20 cellular contexts compared by ENCODE assay signal in the genomic region with DNA sequence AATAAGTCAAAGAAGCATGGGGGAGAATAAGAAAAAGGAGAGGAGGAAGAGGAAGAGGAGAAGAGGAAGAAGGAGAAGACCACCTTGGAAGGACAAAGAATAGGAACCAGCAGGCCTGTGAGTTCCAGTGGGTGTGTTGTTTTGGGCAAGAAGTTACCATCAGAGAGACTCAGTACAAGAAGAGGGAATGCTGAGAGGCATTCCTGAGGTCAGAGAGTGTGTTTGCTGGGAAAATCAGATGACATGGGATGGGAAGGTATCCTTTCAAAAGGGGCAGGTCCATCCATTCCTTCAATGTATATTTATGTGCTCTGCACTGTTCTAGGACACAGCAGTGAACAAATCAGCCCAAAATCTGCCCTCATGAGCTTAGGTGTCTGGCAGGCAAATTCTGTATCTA. TPM values are rescaled to one million over a fixed set of nuclear protein-coding genes. Genes with fewer than 3 reads are reported as not detected.
DNase-seq lines count a peak whose midpoint lies in the region; ATAC-seq and TF ChIP-seq lines count a peak whose summit lies in the region.
"Had no signal": no experiment of that assay in that cellular context is flagged by ENCODE, and none has a peak within 500 bp of the region (broad histone marks: within the 10 kb centered on the region; RNA-seq: fewer than 3 reads in every experiment).

No MANE protein-coding gene starts in this region.

- H2AFZ ChIP-seq in IMR-90 (replicated peaks; ENCODE audit: low read length, poor library complexity): peak overlapping the region; percentile 54

- H3K4me1 Mint-ChIP-seq in chondrocyte (ENCODE audit: low read depth) (peaks cover 20% of the 10 kb centered on the region), nephron (peaks cover 10% of the 10 kb centered on the region)
- H3K4me1 Mint-ChIP-seq in stimulated activated naive B cell treated with anti-CD40 and anti-IgM and Interleukin-4, amounts not matched to agents 10 μg/mL and 1 μg/mL and 100 μg/mL, for 72 hours: no peaks in the 10 kb centered on the region
- H3K4me1 Mint-ChIP-seq: CD4-positive, CD25-positive, alpha-beta regulatory T cell had no signal

- H3K9me3 ChIP-seq in IMR-90 (ENCODE audit: control insufficient read depth, insufficient read depth, low read length) (peaks cover 2% of the 10 kb centered on the region; the same call in 1 of the 2 replicates), gastrocnemius medialis (no peaks in the 10 kb centered on the region)
- H3K9me3 ChIP-seq: BE2C, HAP-1 had no signal

- H3K4me2 ChIP-seq in IMR-90 (ENCODE audit: low read depth, low read length): 0 out of 2 replicates have a peak overlapping the region, but pooled peaks have one; percentile 3

- 0 out of 3 replicates have a peak overlapping the region, but pooled peaks have one; percentile 47 for H2BK15ac ChIP-seq in IMR-90 (ENCODE audit: low read depth, low read length)

- H3K4me1 ChIP-seq in IMR-90 (ENCODE audit: control insufficient read depth, insufficient read depth, low read length): peaks cover 4% of the 10 kb centered on the region; the same call in 1 of the 2 replicates
- H3K4me1 ChIP-seq in gastrocnemius medialis: no peaks in the 10 kb centered on the region
- H3K4me1 ChIP-seq: BE2C had no signal

- H2AK9ac ChIP-seq in IMR-90 (replicated peaks; ENCODE audit: low read depth, low read length, poor library complexity): peak overlapping the region; percentile 39

- in situ Hi-C loops in IMR-90 (cut with MboI; ENCODE audit: low sequenced_read_pairs) (no loop called here), gastrocnemius medialis (cut with MboI; ENCODE audit: low sequenced_read_pairs in 4 of 4) (no loop called here)

- H4K20me1 ChIP-seq in IMR-90 (ENCODE audit: insufficient read depth, low read length): no peaks in the 10 kb centered on the region

- no peak overlapping the region for H3K4me3 ChIP-seq in IMR-90 (ENCODE audit: insufficient read depth, low read depth, low read length)
- no peak overlapping the region for H3K4me3 ChIP-seq in gastrocnemius medialis
- H3K4me3 ChIP-seq: HAP-1, K562 had no signal

- H3K9me3 Mint-ChIP-seq in chondrocyte (ENCODE audit: low read depth): peaks cover 11% of the 10 kb centered on the region
- peaks cover 12% of the 10 kb centered on the region for H3K9me3 Mint-ChIP-seq in nephron
- no peaks in the 10 kb centered on the region for H3K9me3 Mint-ChIP-seq in stimulated activated naive B cell treated with anti-CD40 and anti-IgM and Interleukin-4, amounts not matched to agents 10 μg/mL and 1 μg/mL and 100 μg/mL, for 72 hours

- H2BK120ac ChIP-seq in IMR-90 (ENCODE audit: low read depth, low read length): peak overlapping the region; percentile 52; the same call in 1 of the 2 replicates

- H3K27ac ChIP-seq in IMR-90 (ENCODE audit: insufficient read depth, low read length) (no peak overlapping the region), gastrocnemius medialis (no peak overlapping the region)

- no peak overlapping the region for H2AK5ac ChIP-seq in IMR-90 (ENCODE audit: low read depth, low read length)

- H2BK5ac ChIP-seq in IMR-90 (ENCODE audit: low read depth, low read length, poor library complexity, severe bottlenecking): no peak overlapping the region

- H3K9ac ChIP-seq in IMR-90 (ENCODE audit: low read depth, low read length): no peak overlapping the region

- H3K18ac ChIP-seq in IMR-90 (ENCODE audit: low read depth, low read length): peak overlapping the region; percentile 30

- H3K14ac ChIP-seq in IMR-90 (replicated peaks; ENCODE audit: low read depth, low read length): peak overlapping the region; percentile 74

- H3K79me1 ChIP-seq in IMR-90 (ENCODE audit: low read depth in 1 of 2, low read length in 2 of 2): no peaks in the 10 kb centered on the region

- H4K91ac ChIP-seq in IMR-90 (ENCODE audit: insufficient read depth, low read depth, low read length): peak overlapping the region; percentile 39; the same call in 1 of the 2 replicates

- H3K27me3 Mint-ChIP-seq in chondrocyte (ENCODE audit: low read depth): no peaks in the 10 kb centered on the region
- peaks cover 4% of the 10 kb centered on the region for H3K27me3 Mint-ChIP-seq in nephron (ENCODE audit: low read depth)
- H3K27me3 Mint-ChIP-seq in stimulated activated naive B cell treated with anti-CD40 and anti-IgM and Interleukin-4, amounts not matched to agents 10 μg/mL and 1 μg/mL and 100 μg/mL, for 72 hours: peaks cover 11 to 34% of the 10 kb centered on the region in 2 donors

- H3K36me3 Mint-ChIP-seq in chondrocyte (ENCODE audit: low read depth) (peaks cover 10% of the 10 kb centered on the region), nephron (ENCODE audit: low read depth) (no peaks in the 10 kb centered on the region)
- no peaks in the 10 kb centered on the region for H3K36me3 Mint-ChIP-seq in stimulated activated naive B cell treated with anti-CD40 and anti-IgM and Interleukin-4, amounts not matched to agents 10 μg/mL and 1 μg/mL and 100 μg/mL, for 72 hours
- H3K36me3 Mint-ChIP-seq: CD4-positive, CD25-positive, alpha-beta regulatory T cell had no signal

- CTCF ChIA-PET in IMR-90 (lab: Yijun Ruan, JAX): interaction anchor here (1.6 kb wide), 1 partner anchor 9 kb away, joined by 4 read pairs; no protein-coding TSS in a partner anchor

- no peaks in the 10 kb centered on the region for H3K27me3 ChIP-seq in IMR-90 (ENCODE audit: control insufficient read depth, insufficient read depth, low read length)
- no peaks in the 10 kb centered on the region for H3K27me3 ChIP-seq in gastrocnemius medialis
- H3K27me3 ChIP-seq: BE2C had no signal

- intact Hi-C loops in IMR-90 (cut with micrococcal nuclease): no loop called here
- intact Hi-C loops in gastrocnemius medialis (cut with DNase I; ENCODE audit: low total_unique reads): no loop called here

- H3K23ac ChIP-seq in IMR-90 (ENCODE audit: low read depth, low read length): no peak overlapping the region

- H3K56ac ChIP-seq in IMR-90 (ENCODE audit: extremely low read depth, insufficient read depth, low read length): no peak overlapping the region

- ATAC-seq in IMR-90 (ENCODE audit: low read depth): peak; percentile 89
- no peak for ATAC-seq in stimulated activated naive CD8-positive, alpha-beta T cell treated with anti-CD3 and anti-CD28 coated beads, Interleukin-15, Interleukin-2, amounts not matched to agents 100 U/mL and 50 U/mL, for 24 hours
- ATAC-seq in HG03457 (IDR thresholded peaks at IDR 0.05; ENCODE audit: unreplicated experiment): no peak
- ATAC-seq in stimulated activated naive B cell treated with anti-CD40 and anti-IgM and Interleukin-4, amounts not matched to agents 10 μg/mL and 1 μg/mL and 100 μg/mL, for 72 hours (replicated peaks): no peak
- ATAC-seq in gastrocnemius medialis: no peak
- ATAC-seq: K562, PC-3 had no signal

- peak overlapping the region; percentile 48 for H3K4ac ChIP-seq in IMR-90 (ENCODE audit: low read depth, low read length)

- H3K4me3 Mint-ChIP-seq in chondrocyte (ENCODE audit: unreplicated experiment): no peak overlapping the region
- no peak overlapping the region for H3K4me3 Mint-ChIP-seq in nephron
- no peak overlapping the region for H3K4me3 Mint-ChIP-seq in stimulated activated naive B cell treated with anti-CD40 and anti-IgM and Interleukin-4, amounts not matched to agents 10 μg/mL and 1 μg/mL and 100 μg/mL, for 72 hours
- H3K4me3 Mint-ChIP-seq: CD4-positive, CD25-positive, alpha-beta regulatory T cell had no signal

- H2BK20ac ChIP-seq in IMR-90 (ENCODE audit: low read depth, low read length): peak overlapping the region; percentile 41; the same call in 1 of the 2 replicates

- no peak for DNase-seq in IMR-90
- no peak for DNase-seq in chondrocyte (ENCODE audit: low spot score)
- DNase-seq in stimulated activated naive CD8-positive, alpha-beta T cell treated with anti-CD3 and anti-CD28 coated beads, Interleukin-15, Interleukin-2, amounts not matched to agents 100 U/mL and 50 U/mL, for 24 hours: no peak
- DNase-seq in stimulated activated naive B cell treated with anti-CD40 and anti-IgM and Interleukin-4, amounts not matched to agents 10 μg/mL and 1 μg/mL and 100 μg/mL, for 72 hours: no peak
- DNase-seq in gastrocnemius medialis: no peak
- DNase-seq: ACHN; BE2C; CD4-positive, CD25-positive, alpha-beta regulatory T cell; COR-L47; DMS 273 treated with DMSO at 0.1 percent for 48 hours; GDM1; NCI-H1417 treated with DMSO at 0.1 percent for 48 hours; NCI-H187 treated with DMSO at 0.1 percent for 48 hours; NCI-H226; NCI-H524; PC-3 had no signal

- no peaks in the 10 kb centered on the region for H3K36me3 ChIP-seq in IMR-90 (ENCODE audit: control insufficient read depth, insufficient read depth, low read length)
- H3K36me3 ChIP-seq in gastrocnemius medialis: no peaks in the 10 kb centered on the region
- H3K36me3 ChIP-seq: BE2C, HAP-1 had no signal

- no peaks in the 10 kb centered on the region for H3K9me1 ChIP-seq in IMR-90 (ENCODE audit: insufficient read depth, low read length)

- no peak overlapping the region for H4K5ac ChIP-seq in IMR-90 (ENCODE audit: low read depth, low read length)

- POLR2A ChIA-PET in IMR-90 (lab: Charles Lee; ENCODE audit: unreplicated experiment): no interaction called here

- no TSS peak for BruUV-seq in IMR-90 (replicated peaks; lab: Mats Ljungman, UMichigan)

- TF ChIP-seq POLR2A in IMR-90 (IDR thresholded peaks at IDR 0.05; ENCODE audit: low read depth, low read length) (no peak), gastrocnemius medialis (IDR thresholded peaks at IDR 0.05) (no peak)

- dilution Hi-C loops in IMR-90 (cut with HindIII; ENCODE audit: low sequenced_read_pairs, unreplicated experiment): no loop called here

- H4K8ac ChIP-seq in IMR-90 (ENCODE audit: low read depth in 2 of 2, low read length in 2 of 2): peak overlapping the region in 1 of 2 experiments; percentile 6; a peak in 1 of 4 replicates

- peak overlapping the region; percentile 78 for H3K27ac Mint-ChIP-seq in chondrocyte (ENCODE audit: unreplicated experiment)
- H3K27ac Mint-ChIP-seq in nephron: peak overlapping the region in 2 of 3 experiments; percentile 2 to 24
- H3K27ac Mint-ChIP-seq in stimulated activated naive B cell treated with anti-CD40 and anti-IgM and Interleukin-4, amounts not matched to agents 10 μg/mL and 1 μg/mL and 100 μg/mL, for 72 hours: no peak overlapping the region
- H3K27ac Mint-ChIP-seq: CD4-positive, CD25-positive, alpha-beta regulatory T cell had no signal

- no peak for TF ChIP-seq RAD21 in IMR-90 (IDR thresholded peaks at IDR 0.05; ENCODE audit: low read length)

- no peak for TF ChIP-seq CTCF in IMR-90 (conservative IDR thresholded peaks at IDR 0.05; ENCODE audit: low read depth, low read length)
- TF ChIP-seq CTCF in chondrocyte (IDR thresholded peaks at IDR 0.05): no peak
- TF ChIP-seq CTCF in nephron (IDR thresholded peaks at IDR 0.05; ENCODE audit: unreplicated experiment in 3 of 3): no peak
- TF ChIP-seq CTCF in gastrocnemius medialis (IDR thresholded peaks at IDR 0.05 in 4 of 5, conservative IDR thresholded peaks at IDR 0.05 in 1 of 5): no peak

RNA-seq across cellular contexts. Expression of gene PRIM2, which starts 40.5 kb away (rescaled TPM):
- 37.5 and 50.5 TPM in 2 replicates for total RNA-seq in IMR-90 (2012; rRNA removed)
- 7.7 and 11.8 TPM in 2 replicates for polyA plus RNA-seq in IMR-90 (2012; rRNA removed)
- 2.1 and 3.4 TPM in 2 replicates for polyA plus RNA-seq in IMR-90 (2012; cell fraction: cytosol; rRNA removed)
- 0.87 and 7.2 TPM in 2 replicates for polyA plus RNA-seq in IMR-90 (2012; cell fraction: nucleus; rRNA removed; ENCODE audit: low replicate concordance)
- total RNA-seq in chondrocyte: 10.8 to 19.1 TPM (median 11.6 TPM) in 3 replicates
- total RNA-seq in gastrocnemius medialis: 1 to 10 TPM; 1.9 to 4.8 (median 3.8) TPM

RNA-seq across cellular contexts. Expression of gene RAB23, which starts 54.8 kb away (rescaled TPM):
- 13.3 and 28.9 TPM in 2 replicates for total RNA-seq in IMR-90 (2012; rRNA removed)
- polyA plus RNA-seq in IMR-90 (2012; rRNA removed): 7.8 and 10.8 TPM in 2 replicates
- 1.8 and 2.0 TPM in 2 replicates for polyA plus RNA-seq in IMR-90 (2012; cell fraction: cytosol; rRNA removed)
- polyA plus RNA-seq in IMR-90 (2012; cell fraction: nucleus; rRNA removed; ENCODE audit: low replicate concordance): 0.72 and 6.9 TPM in 2 replicates
- 69.7 to 79.4 TPM (median 78.4 TPM) in 3 replicates for total RNA-seq in chondrocyte
- 10 to 100 TPM in 3 of 4 donors, 1 to 10 TPM in 1; 8.7 to 18.5 (median 11.6) TPM for total RNA-seq in gastrocnemius medialis
